18 cellular contexts compared by ENCODE assay signal in genomic region chr16:82756283-82756599, GRCh38.
DNase-seq lines count a peak whose midpoint lies in the region; ATAC-seq and TF ChIP-seq lines count a peak whose summit lies in the region.
"Had no signal": no experiment of that assay in that cellular context is flagged by ENCODE, and none has a peak within 500 bp of the region (broad histone marks: within the 10 kb centered on the region; RNA-seq: fewer than 3 reads in every experiment).

No MANE protein-coding gene starts in this region.

- H3K4me3 Mint-ChIP-seq in HFFc6: no peak overlapping the region
- H3K4me3 Mint-ChIP-seq in memory B cell: no peak overlapping the region
- H3K4me3 Mint-ChIP-seq: brain, neural progenitor cell had no signal

- TF ChIP-seq CTCF in HFFc6 (IDR thresholded peaks at IDR 0.05): no peak
- TF ChIP-seq CTCF in choroid plexus epithelial cell (conservative IDR thresholded peaks at IDR 0.05; ENCODE audit: low read depth, low read length): no peak

- H3K36me3 Mint-ChIP-seq in HFFc6 (ENCODE audit: low read depth): no peaks in the 10 kb centered on the region
- no peaks in the 10 kb centered on the region for H3K36me3 Mint-ChIP-seq in memory B cell
- H3K36me3 Mint-ChIP-seq: brain, neural progenitor cell had no signal

- TF ChIP-seq POLR2A in GM18505 (IDR thresholded peaks at IDR 0.05; ENCODE audit: borderline replicate concordance, extremely low read depth, insufficient read depth, insufficient read length): no peak

- DNase-seq in A172 (ENCODE audit: low spot score) (peak; percentile 13), HFFc6 (peak; percentile 35), choroid plexus epithelial cell (ENCODE audit: low read depth) (peak; percentile 46), memory B cell (ENCODE audit: low spot score in 2 of 2) (no peak), COLO829 (ENCODE audit: low spot score) (no peak), NCI-H82 treated with DMSO at 0.1 percent for 48 hours (lab: John Stamatoyannopoulos, UW; ENCODE audit: unreplicated experiment) (no peak)
- DNase-seq: activated naive CD4-positive, alpha-beta T cell treated with Interleukin-2 at 50 U/mL for 16 hours; left colon; NCI-H187 treated with DMSO at 0.1 percent for 48 hours; right cardiac atrium; stimulated activated naive CD4-positive, alpha-beta T cell treated with Interleukin-2 at 50 U/mL for 16 hours; transverse colon had no signal

- no peak overlapping the region for H3K4me3 ChIP-seq in choroid plexus epithelial cell (ENCODE audit: low read depth, low read length)
- H3K4me3 ChIP-seq: esophagus muscularis mucosa, K562, neural progenitor cell, transverse colon had no signal

- H3K9me3 Mint-ChIP-seq in HFFc6 (no peaks in the 10 kb centered on the region), memory B cell (no peaks in the 10 kb centered on the region)
- H3K9me3 Mint-ChIP-seq: brain, neural progenitor cell had no signal

- peaks cover 60% of the 10 kb centered on the region for H3K4me1 Mint-ChIP-seq in HFFc6 (ENCODE audit: low read depth)
- H3K4me1 Mint-ChIP-seq in memory B cell: peaks cover 14% of the 10 kb centered on the region

- ATAC-seq in memory B cell (ENCODE audit: low read depth): peak; percentile 78
- ATAC-seq in GM18505 (IDR thresholded peaks at IDR 0.05; ENCODE audit: unreplicated experiment): no peak
- no peak for ATAC-seq in HG03108 (IDR thresholded peaks at IDR 0.05; ENCODE audit: unreplicated experiment)
- ATAC-seq: K562, left colon had no signal

- H3K27me3 Mint-ChIP-seq in HFFc6 (ENCODE audit: insufficient read depth) (peaks cover 2% of the 10 kb centered on the region), memory B cell (no peaks in the 10 kb centered on the region)

- H3K27ac Mint-ChIP-seq in HFFc6 (peak overlapping the region; percentile 72; the same call in 1 of the 2 replicates), memory B cell (peak overlapping the region; percentile 80)
- H3K27ac Mint-ChIP-seq: brain, neural progenitor cell had no signal

Comparison
In these comparisons a context has a peak if more than half of its experiments do, and no peak if none do; other contexts are left out.
1. DNase-seq: peak in A172 (single experiment), HFFc6 (single experiment) and choroid plexus epithelial cell (single experiment); none in memory B cell (0 of 2), COLO829 (single experiment) and NCI-H82 treated with DMSO at 0.1 percent for 48 hours (single experiment).